8 cellular contexts compared by ENCODE assay signal in genomic region chr14:91115986-91116385, GRCh38. TPM values are rescaled to one million over a fixed set of nuclear protein-coding genes. Genes with fewer than 3 reads are reported as not detected.
DNase-seq lines count a peak whose midpoint lies in the region; ATAC-seq and TF ChIP-seq lines count a peak whose summit lies in the region.

No MANE protein-coding gene starts in this region.

- ATAC-seq in activated naive CD4-positive, alpha-beta T cell treated with anti-CD3 and anti-CD28 coated beads, Interleukin-2, amount 50 U/mL, for 72 hours: no peak
- ATAC-seq in left lung: no peak
- ATAC-seq in HG02870 (IDR thresholded peaks at IDR 0.05; ENCODE audit: unreplicated experiment): no peak

- TF ChIP-seq POLR2A in transverse colon (IDR thresholded peaks at IDR 0.05): no peak

- H3K4me3 ChIP-seq in left lung (peak overlapping the region; percentile 49 to 67), transverse colon (peak overlapping the region in 3 of 4 donors; percentile 43 to 61 (median 53))

- intact Hi-C loops in left lung (cut with DNase I) (no loop called here), transverse colon (cut with DNase I; ENCODE audit: low total_unique reads) (loop anchor here (2.0 kb wide), 1 partner anchor 55 kb away; the partner anchor contains the start of gene RPS6KA5)

- H3K27me3 ChIP-seq in left lung (no peaks in the 10 kb centered on the region), transverse colon (no peaks in the 10 kb centered on the region)

- CTCF ChIA-PET in activated naive CD4-positive, alpha-beta T cell treated with anti-CD3 and anti-CD28 coated beads, Interleukin-2, amount 10 ng/mL, durations not matched to agents 7 days and 5 days (lab: Charles Lee): interaction anchor here (1.2 to 3.6 kb wide), 8 partner anchors 11 to 214 kb away, joined by 3 to 32 read pairs (median 12); partner anchors contain the start of gene RPS6KA5

- peaks cover 76% of the 10 kb centered on the region for H3K4me1 Mint-ChIP-seq in activated naive CD4-positive, alpha-beta T cell treated with anti-CD3 and anti-CD28 coated beads, Interleukin-2, amount 10 ng/mL, durations not matched to agents 7 days and 5 days

- H3K27ac Mint-ChIP-seq in activated naive CD4-positive, alpha-beta T cell treated with anti-CD3 and anti-CD28 coated beads, Interleukin-2, amount 10 ng/mL, durations not matched to agents 7 days and 5 days: peak overlapping the region; percentile 93
- peak overlapping the region; percentile 93 to 98 for H3K27ac Mint-ChIP-seq in activated naive CD4-positive, alpha-beta T cell treated with anti-CD3 and anti-CD28 coated beads, Interleukin-2, amount 50 U/mL, for 72 hours

- no peaks in the 10 kb centered on the region for H3K27me3 Mint-ChIP-seq in activated naive CD4-positive, alpha-beta T cell treated with anti-CD3 and anti-CD28 coated beads, Interleukin-2, amount 10 ng/mL, durations not matched to agents 7 days and 5 days

- in situ Hi-C loops in transverse colon (cut with MboI; ENCODE audit: low pct_ligation_motif_present in 1 of 4, low pct_unique_long_range_greater_than_20kb in 1 of 4, low sequenced_read_pairs in 3 of 4): no loop called here

- WGBS in transverse colon (ENCODE audit: low coverage in 1 of 2), 2 donors: 33 to 55% methylated on average over 2 of the region's 2 CpGs

- H3K36me3 Mint-ChIP-seq in activated naive CD4-positive, alpha-beta T cell treated with anti-CD3 and anti-CD28 coated beads, Interleukin-2, amount 10 ng/mL, durations not matched to agents 7 days and 5 days: peaks cover 44% of the 10 kb centered on the region
- peaks cover 35 to 60% of the 10 kb centered on the region in 2 donors for H3K36me3 Mint-ChIP-seq in activated naive CD4-positive, alpha-beta T cell treated with anti-CD3 and anti-CD28 coated beads, Interleukin-2, amount 50 U/mL, for 72 hours

- peaks cover 6% of the 10 kb centered on the region for H3K9me3 Mint-ChIP-seq in activated naive CD4-positive, alpha-beta T cell treated with anti-CD3 and anti-CD28 coated beads, Interleukin-2, amount 10 ng/mL, durations not matched to agents 7 days and 5 days
- peaks cover 0 to 6% of the 10 kb centered on the region in 2 donors for H3K9me3 Mint-ChIP-seq in activated naive CD4-positive, alpha-beta T cell treated with anti-CD3 and anti-CD28 coated beads, Interleukin-2, amount 50 U/mL, for 72 hours

- peak overlapping the region; percentile 96 to 98 for H3K27ac ChIP-seq in left lung
- H3K27ac ChIP-seq in transverse colon: peak overlapping the region; percentile 95 to 99 (median 97)

- TF ChIP-seq EP300 in transverse colon (IDR thresholded peaks at IDR 0.05; ENCODE audit: low read depth): no peak

- no peak for TF ChIP-seq CTCF in left lung (IDR thresholded peaks at IDR 0.05)
- no peak for TF ChIP-seq CTCF in transverse colon (IDR thresholded peaks at IDR 0.05)
- TF ChIP-seq CTCF in GM10266 (IDR thresholded peaks at IDR 0.05; ENCODE audit: control insufficient read depth, insufficient read depth, low read depth, missing control alignments): no peak

- H3K36me3 ChIP-seq in left lung: peaks cover 0 to 7% of the 10 kb centered on the region in 2 donors
- no peaks in the 10 kb centered on the region for H3K36me3 ChIP-seq in transverse colon

- H3K4me3 Mint-ChIP-seq in activated naive CD4-positive, alpha-beta T cell treated with anti-CD3 and anti-CD28 coated beads, Interleukin-2, amount 10 ng/mL, durations not matched to agents 7 days and 5 days: peak overlapping the region; percentile 83

- H3K4me1 ChIP-seq in left lung (peaks cover 25 to 70% of the 10 kb centered on the region in 2 donors), transverse colon (peaks cover 12 to 59% (median 54%) of the 10 kb centered on the region in 4 donors)

- H3K9me3 ChIP-seq in left lung: no peaks in the 10 kb centered on the region
- no peaks in the 10 kb centered on the region for H3K9me3 ChIP-seq in transverse colon

- no peak for DNase-seq in activated naive CD4-positive, alpha-beta T cell treated with anti-CD3 and anti-CD28 coated beads, Interleukin-2, amount 10 ng/mL, durations not matched to agents 7 days and 5 days
- no peak for DNase-seq in activated naive CD4-positive, alpha-beta T cell treated with Interleukin-2 at 50 U/mL for 16 hours
- no peak for DNase-seq in activated naive CD4-positive, alpha-beta T cell treated with anti-CD3 and anti-CD28 coated beads, Interleukin-2, amount 50 U/mL, for 72 hours (ENCODE audit: low spot score in 2 of 2)
- DNase-seq in left lung: no peak
- no peak for DNase-seq in transverse colon
- DNase-seq in NCI-H2227 treated with DMSO at 0.1 percent for 48 hours (lab: John Stamatoyannopoulos, UW): no peak
- DNase-seq in GM10266 (ENCODE audit: extremely low spot score): no peak

RNA-seq across cellular contexts. Expression of gene DGLUCY, which starts 2.1 kb away (rescaled TPM):
- 10 to 100 TPM; 50.1 to 85.6 TPM for total RNA-seq in activated naive CD4-positive, alpha-beta T cell treated with anti-CD3 and anti-CD28 coated beads, Interleukin-2, amount 50 U/mL, for 72 hours
- total RNA-seq in left lung: 10 to 100 TPM; 74.9 to 77.0 TPM
- 100 to 1,000 TPM in 2 of 4 donors, 10 to 100 TPM in 2; 62.1 to 229 (median 102) TPM for total RNA-seq in transverse colon

RNA-seq across cellular contexts. Expression of gene RPS6KA5, which starts 55.5 kb away (rescaled TPM):
- total RNA-seq in activated naive CD4-positive, alpha-beta T cell treated with anti-CD3 and anti-CD28 coated beads, Interleukin-2, amount 50 U/mL, for 72 hours: 10 to 100 TPM; 15.7 to 17.7 TPM
- total RNA-seq in left lung (1 to 10 TPM; 4.2 to 5.4 TPM), transverse colon (10 to 100 TPM in 3 of 4 donors, 1 to 10 TPM in 1; 7.5 to 32.8 (median 28.0) TPM)
